Comparison of ENCODE assay signal across 28 cellular contexts in genomic region chr2:75334076-75334475, GRCh38.
"Had no signal": no experiment of that assay in that cellular context is flagged by ENCODE, and none has a peak within 500 bp of the region (broad histone marks: within the 10 kb centered on the region; RNA-seq: fewer than 3 reads in every experiment).

No MANE protein-coding gene starts in this region.

- H3K27ac Mint-ChIP-seq: naive thymus-derived CD4-positive, alpha-beta T cell; natural killer cell; nephron; neural progenitor cell; progenitor cell of endocrine pancreas; stimulated activated naive B cell treated with anti-CD40 and anti-IgM and Interleukin-4, amounts not matched to agents 10 μg/mL and 1 μg/mL and 100 μg/mL, for 72 hours; stimulated activated naive CD8-positive, alpha-beta T cell treated with anti-CD3 and anti-CD28 coated beads, Interleukin-15, Interleukin-2, amounts not matched to agents 100 ng/mL and 50 ng/mL, for 24 hours; type B pancreatic cell had no signal

- ATAC-seq: naive thymus-derived CD4-positive, alpha-beta T cell; natural killer cell; psoas muscle; right cardiac atrium; right lobe of liver; stimulated activated naive B cell treated with anti-CD40 and anti-IgM and Interleukin-4, amounts not matched to agents 10 μg/mL and 1 μg/mL and 100 μg/mL, for 72 hours; upper lobe of right lung had no signal

- H3K27ac ChIP-seq: neural progenitor cell, ovary, parathyroid adenoma, psoas muscle, right lobe of liver, sigmoid colon, stomach, thoracic aorta, thyroid gland, tibial nerve, upper lobe of right lung, uterus had no signal

- H3K4me3 Mint-ChIP-seq: naive thymus-derived CD4-positive, alpha-beta T cell; natural killer cell; nephron; neural progenitor cell; stimulated activated naive B cell treated with anti-CD40 and anti-IgM and Interleukin-4, amounts not matched to agents 10 μg/mL and 1 μg/mL and 100 μg/mL, for 72 hours; stimulated activated naive CD8-positive, alpha-beta T cell treated with anti-CD3 and anti-CD28 coated beads, Interleukin-15, Interleukin-2, amounts not matched to agents 100 ng/mL and 50 ng/mL, for 24 hours; type B pancreatic cell had no signal

- H3K4me2 ChIP-seq: neural progenitor cell had no signal

- H3K4me3 ChIP-seq: neural progenitor cell, ovary, psoas muscle, right lobe of liver, sigmoid colon, stomach, thoracic aorta, thyroid gland, tibial nerve, upper lobe of right lung, uterus had no signal

- H3K36me3 ChIP-seq: neural progenitor cell, ovary, right lobe of liver, sigmoid colon, stomach, thoracic aorta, thyroid gland, tibial nerve, upper lobe of right lung, uterus had no signal

- H3K27me3 ChIP-seq: neural progenitor cell, ovary, right lobe of liver, sigmoid colon, stomach, thyroid gland, tibial nerve, upper lobe of right lung, uterus had no signal

- DNase-seq: naive thymus-derived CD4-positive, alpha-beta T cell; natural killer cell; occipital lobe; ovary; posterior cingulate gyrus; psoas muscle; right cardiac atrium; right lobe of liver; sigmoid colon; small intestine; stimulated activated CD4-positive, alpha-beta T cell treated with anti-CD3 and anti-CD28 coated beads, Interleukin-15, amount 100 ng/mL, for 24 hours; stimulated activated CD4-positive, alpha-beta T cell treated with anti-CD3 and anti-CD28 coated beads, Interleukin-2, amount 100 ng/mL, for 24 hours; stimulated activated CD4-positive, alpha-beta T cell treated with anti-CD3 and anti-CD28 coated beads, Interleukin-2, amount 100 ng/mL, for 48 hours; stimulated activated CD4-positive, alpha-beta T cell treated with anti-CD3 and anti-CD28 coated beads, Interleukin-4, amount 100 ng/mL, for 24 hours; stimulated activated naive B cell treated with anti-CD40 and anti-IgM and Interleukin-4, amounts not matched to agents 10 μg/mL and 1 μg/mL and 100 μg/mL, for 72 hours; stimulated activated naive CD4-positive, alpha-beta T cell treated with Interleukin-2 at 50 U/mL for 16 hours; stomach; thyroid gland; upper lobe of right lung; uterus had no signal

- H3K79me2 ChIP-seq: parathyroid adenoma had no signal

- FAIRE-seq: small intestine had no signal

- H3K9me3 Mint-ChIP-seq: neural progenitor cell; stimulated activated naive B cell treated with anti-CD40 and anti-IgM and Interleukin-4, amounts not matched to agents 10 μg/mL and 1 μg/mL and 100 μg/mL, for 72 hours; stimulated activated naive CD8-positive, alpha-beta T cell treated with anti-CD3 and anti-CD28 coated beads, Interleukin-15, Interleukin-2, amounts not matched to agents 100 ng/mL and 50 ng/mL, for 24 hours; type B pancreatic cell had no signal

- H3K9me3 ChIP-seq: ovary, psoas muscle, right lobe of liver, sigmoid colon, stomach, thoracic aorta, thyroid gland, tibial nerve, upper lobe of right lung, uterus had no signal

- H3K27me3 Mint-ChIP-seq: naive thymus-derived CD4-positive, alpha-beta T cell; progenitor cell of endocrine pancreas; stimulated activated naive CD8-positive, alpha-beta T cell treated with anti-CD3 and anti-CD28 coated beads, Interleukin-15, Interleukin-2, amounts not matched to agents 100 ng/mL and 50 ng/mL, for 24 hours had no signal

- H3K9ac ChIP-seq: neural progenitor cell, parathyroid adenoma had no signal

- H3K4me1 Mint-ChIP-seq: natural killer cell; neural progenitor cell; stimulated activated naive B cell treated with anti-CD40 and anti-IgM and Interleukin-4, amounts not matched to agents 10 μg/mL and 1 μg/mL and 100 μg/mL, for 72 hours had no signal

- H3K36me3 Mint-ChIP-seq: natural killer cell; neural progenitor cell; stimulated activated naive B cell treated with anti-CD40 and anti-IgM and Interleukin-4, amounts not matched to agents 10 μg/mL and 1 μg/mL and 100 μg/mL, for 72 hours; type B pancreatic cell had no signal

- H2AFZ ChIP-seq: neural progenitor cell, parathyroid adenoma had no signal

- H3K4me1 ChIP-seq: neural progenitor cell, parathyroid adenoma, psoas muscle, right lobe of liver, sigmoid colon, stomach, thyroid gland, tibial nerve, upper lobe of right lung, uterus had no signal
